In genomic region chr1:23632479-23633160, GRCh38 we compare ENCODE assay signal across 16 cellular contexts.
"Had no signal": no experiment of that assay in that cellular context is flagged by ENCODE, and none has a peak within 500 bp of the region (broad histone marks: within the 10 kb centered on the region; RNA-seq: fewer than 3 reads in every experiment).

No MANE protein-coding gene starts in this region.

- DNase-seq: activated CD4-positive, alpha-beta memory T cell treated with anti-CD3 and anti-CD28 coated beads, Interleukin-2, amount 10 ng/mL, durations not matched to agents 7 days and 5 days; activated CD4-positive, alpha-beta T cell treated with anti-CD3 and anti-CD28 coated beads for 36 hours; activated gamma-delta T cell; activated naive CD4-positive, alpha-beta T cell treated with anti-CD3 and anti-CD28 coated beads, Interleukin-2, amount 50 U/mL, for 16 hours; aorta; heart right ventricle; islet precursor cell; left cardiac atrium; mucosa of descending colon; right lobe of liver; stimulated activated CD4-positive, alpha-beta T cell treated with anti-CD3 and anti-CD28 coated beads, Interleukin-1b, Interleukin-23, amount 100 ng/mL, for 48 hours; stomach; T-helper 9 cell had no signal

- ATAC-seq: activated CD4-positive, alpha-beta T cell treated with anti-CD3 and anti-CD28 coated beads for 36 hours; heart right ventricle; left cardiac atrium; mucosa of descending colon; right lobe of liver had no signal

- H3K27me3 Mint-ChIP-seq: activated CD4-positive, alpha-beta T cell treated with anti-CD3 and anti-CD28 coated beads for 36 hours had no signal

- H3K4me3 Mint-ChIP-seq: activated CD4-positive, alpha-beta memory T cell treated with anti-CD3 and anti-CD28 coated beads, Interleukin-2, amount 10 ng/mL, durations not matched to agents 7 days and 5 days; activated CD4-positive, alpha-beta T cell treated with anti-CD3 and anti-CD28 coated beads for 36 hours; activated T-helper 1 cell treated with anti-CD3 and anti-CD28 coated beads, Interleukin-12 subunit alpha, Interleukin-12 subunit beta, Interleukin-2, Interleukin-4 antibody, amounts not matched to agents 30 ng/mL and 10 ng/mL and 1 ng/mL, durations not matched to agents 14 hours and 24 hours and 36 hours; brain; neural progenitor cell had no signal

- H3K36me3 Mint-ChIP-seq: brain, neural progenitor cell had no signal

- H3K9me3 Mint-ChIP-seq: activated CD4-positive, alpha-beta memory T cell treated with anti-CD3 and anti-CD28 coated beads, Interleukin-2, amount 10 ng/mL, durations not matched to agents 7 days and 5 days; activated T-helper 1 cell treated with anti-CD3 and anti-CD28 coated beads, Interleukin-12 subunit alpha, Interleukin-12 subunit beta, Interleukin-2, Interleukin-4 antibody, amounts not matched to agents 30 ng/mL and 10 ng/mL and 1 ng/mL, durations not matched to agents 14 hours and 24 hours and 36 hours; neural progenitor cell had no signal

- H3K27ac Mint-ChIP-seq: activated CD4-positive, alpha-beta memory T cell treated with anti-CD3 and anti-CD28 coated beads, Interleukin-2, amount 10 ng/mL, durations not matched to agents 7 days and 5 days; activated CD4-positive, alpha-beta T cell treated with anti-CD3 and anti-CD28 coated beads for 36 hours; activated T-helper 1 cell treated with anti-CD3 and anti-CD28 coated beads, Interleukin-12 subunit alpha, Interleukin-12 subunit beta, Interleukin-2, Interleukin-4 antibody, amounts not matched to agents 30 ng/mL and 10 ng/mL and 1 ng/mL, durations not matched to agents 14 hours and 24 hours and 36 hours; neural progenitor cell had no signal
